1 cellular context compared by ENCODE assay signal in the genomic region with DNA sequence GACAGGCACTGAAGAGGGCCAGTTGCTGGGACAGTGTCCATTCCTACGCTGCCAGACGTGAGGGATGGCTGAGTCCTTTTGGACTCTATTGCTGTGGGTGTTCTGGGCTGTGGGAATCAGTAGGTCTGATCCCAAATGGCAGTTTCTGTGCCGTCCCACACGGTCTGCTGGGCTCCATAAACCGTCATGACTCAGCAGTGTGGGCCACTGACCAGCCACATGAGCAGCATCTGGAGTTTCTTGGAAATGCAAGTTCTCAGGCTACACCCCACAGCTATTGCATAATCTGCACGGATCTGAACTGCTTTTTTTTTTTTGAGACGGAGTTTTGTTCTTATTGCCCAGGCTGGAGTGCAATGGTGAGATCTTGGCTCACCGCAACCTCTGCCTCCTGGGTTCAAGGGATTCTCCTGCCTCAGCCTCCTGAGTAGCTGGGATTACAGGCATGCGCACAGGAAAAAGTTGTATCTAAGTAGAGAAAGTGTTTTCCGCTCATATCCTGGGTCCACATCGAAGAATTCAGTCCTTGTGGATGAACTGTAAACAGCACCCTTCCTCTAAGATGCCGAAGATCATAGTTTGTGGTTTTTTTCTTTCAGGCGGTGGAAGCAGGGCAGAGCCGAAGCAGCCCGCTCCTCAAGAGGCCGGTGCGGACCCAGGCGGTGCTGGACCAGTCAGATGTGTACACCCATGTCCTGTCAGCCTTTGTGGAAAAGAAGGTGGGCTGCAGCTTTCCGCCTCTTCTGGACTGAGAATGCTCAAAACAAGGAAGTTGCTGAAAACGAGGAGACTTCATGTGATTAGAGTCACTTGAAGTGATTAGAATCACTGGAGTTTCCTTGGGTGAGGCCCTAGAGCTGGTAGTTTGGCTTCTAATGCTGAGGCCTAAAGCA.
TF ChIP-seq lines count a peak whose summit lies in the region.

No MANE protein-coding gene starts in this region.

TF ChIP-seq in K562, 482 proteins besides CTCF, POLR2A, EP300 and RAD21 (continued from another document and continues in another):
- TF ChIP-seq, protein P1, sequence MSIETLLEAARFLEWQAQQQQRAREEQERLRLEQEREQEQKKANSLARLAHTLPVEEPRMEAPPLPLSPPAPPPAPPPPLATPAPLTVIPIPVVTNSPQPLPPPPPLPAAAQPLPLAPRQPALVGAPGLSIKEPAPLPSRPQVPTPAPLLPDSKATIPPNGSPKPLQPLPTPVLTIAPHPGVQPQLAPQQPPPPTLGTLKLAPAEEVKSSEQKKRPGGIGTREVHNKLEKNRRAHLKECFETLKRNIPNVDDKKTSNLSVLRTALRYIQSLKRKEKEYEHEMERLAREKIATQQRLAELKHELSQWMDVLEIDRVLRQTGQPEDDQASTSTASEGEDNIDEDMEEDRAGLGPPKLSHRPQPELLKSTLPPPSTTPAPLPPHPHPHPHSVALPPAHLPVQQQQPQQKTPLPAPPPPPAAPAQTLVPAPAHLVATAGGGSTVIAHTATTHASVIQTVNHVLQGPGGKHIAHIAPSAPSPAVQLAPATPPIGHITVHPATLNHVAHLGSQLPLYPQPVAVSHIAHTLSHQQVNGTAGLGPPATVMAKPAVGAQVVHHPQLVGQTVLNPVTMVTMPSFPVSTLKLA (conservative IDR thresholded peaks at IDR 0.05): peak; percentile 65 to 82
- TF ChIP-seq CBFA2T2 (conservative IDR thresholded peaks at IDR 0.05) (no peak; the same call in 1 of the 2 replicates), MECOM (CRISPR knock-in tag; IDR thresholded peaks at IDR 0.05) (no peak), EHMT2 (IDR thresholded peaks at IDR 0.05) (peak; percentile 86), BCOR (IDR thresholded peaks at IDR 0.05) (peak; percentile 73), ZNF77 (CRISPR knock-in tag; IDR thresholded peaks at IDR 0.05) (no peak), ZNF507 (tag; conservative IDR thresholded peaks at IDR 0.05) (no peak), ZNF436 (CRISPR knock-in tag; IDR thresholded peaks at IDR 0.05) (no peak), SETDB1 (IDR thresholded peaks at IDR 0.05; ENCODE audit: low read length) (no peak), KDM2B (CRISPR knock-in tag; IDR thresholded peaks at IDR 0.05) (0 out of 2 replicates have a peak, but pooled peaks have one; percentile 40), SAFB (IDR thresholded peaks at IDR 0.05; ENCODE audit: borderline replicate concordance, low read depth, low read length) (no peak), U2AF2 (optimal IDR thresholded peaks at IDR 0.05; ENCODE audit: low read depth, low read length) (no peak), GTF2E2 (tag; IDR thresholded peaks at IDR 0.05) (no peak), KLF16 (IDR thresholded peaks at IDR 0.05) (peak; percentile 43), RBFOX2 (IDR thresholded peaks at IDR 0.05; ENCODE audit: low read depth, low read length) (no peak), ELF1 (tag; IDR thresholded peaks at IDR 0.05) (peak; percentile 66), RAD51 (IDR thresholded peaks at IDR 0.05; ENCODE audit: borderline replicate concordance, low read depth) (peak; percentile 21; the same call in 1 of the 2 replicates), KLF13 (tag; IDR thresholded peaks at IDR 0.05; ENCODE audit: borderline replicate concordance, low read depth) (no peak), ZNF717 (CRISPR knock-in tag; IDR thresholded peaks at IDR 0.05) (no peak), TRIM28 (IDR thresholded peaks at IDR 0.05) (no peak; the same call in 1 of the 2 replicates), SMC3 (conservative IDR thresholded peaks at IDR 0.05; ENCODE audit: insufficient read depth, low read depth, low read length) (no peak), ZFP1 (CRISPR knock-in tag; IDR thresholded peaks at IDR 0.05) (no peak), NR4A1 (CRISPR knock-in tag; IDR thresholded peaks at IDR 0.05) (no peak), NR4A1 (tag; IDR thresholded peaks at IDR 0.05) (peak; percentile 75; the same call in 1 of the 2 replicates), ARID2 (IDR thresholded peaks at IDR 0.05) (0 out of 2 replicates have a peak, but pooled peaks have one; percentile 6), RBM25 (IDR thresholded peaks at IDR 0.05; ENCODE audit: low read depth, low read length, severe bottlenecking) (no peak)
- TF ChIP-seq, protein P2, sequence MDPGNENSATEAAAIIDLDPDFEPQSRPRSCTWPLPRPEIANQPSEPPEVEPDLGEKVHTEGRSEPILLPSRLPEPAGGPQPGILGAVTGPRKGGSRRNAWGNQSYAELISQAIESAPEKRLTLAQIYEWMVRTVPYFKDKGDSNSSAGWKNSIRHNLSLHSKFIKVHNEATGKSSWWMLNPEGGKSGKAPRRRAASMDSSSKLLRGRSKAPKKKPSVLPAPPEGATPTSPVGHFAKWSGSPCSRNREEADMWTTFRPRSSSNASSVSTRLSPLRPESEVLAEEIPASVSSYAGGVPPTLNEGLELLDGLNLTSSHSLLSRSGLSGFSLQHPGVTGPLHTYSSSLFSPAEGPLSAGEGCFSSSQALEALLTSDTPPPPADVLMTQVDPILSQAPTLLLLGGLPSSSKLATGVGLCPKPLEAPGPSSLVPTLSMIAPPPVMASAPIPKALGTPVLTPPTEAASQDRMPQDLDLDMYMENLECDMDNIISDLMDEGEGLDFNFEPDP (CRISPR knock-in tag; IDR thresholded peaks at IDR 0.05): no peak
- TF ChIP-seq, protein P3, sequence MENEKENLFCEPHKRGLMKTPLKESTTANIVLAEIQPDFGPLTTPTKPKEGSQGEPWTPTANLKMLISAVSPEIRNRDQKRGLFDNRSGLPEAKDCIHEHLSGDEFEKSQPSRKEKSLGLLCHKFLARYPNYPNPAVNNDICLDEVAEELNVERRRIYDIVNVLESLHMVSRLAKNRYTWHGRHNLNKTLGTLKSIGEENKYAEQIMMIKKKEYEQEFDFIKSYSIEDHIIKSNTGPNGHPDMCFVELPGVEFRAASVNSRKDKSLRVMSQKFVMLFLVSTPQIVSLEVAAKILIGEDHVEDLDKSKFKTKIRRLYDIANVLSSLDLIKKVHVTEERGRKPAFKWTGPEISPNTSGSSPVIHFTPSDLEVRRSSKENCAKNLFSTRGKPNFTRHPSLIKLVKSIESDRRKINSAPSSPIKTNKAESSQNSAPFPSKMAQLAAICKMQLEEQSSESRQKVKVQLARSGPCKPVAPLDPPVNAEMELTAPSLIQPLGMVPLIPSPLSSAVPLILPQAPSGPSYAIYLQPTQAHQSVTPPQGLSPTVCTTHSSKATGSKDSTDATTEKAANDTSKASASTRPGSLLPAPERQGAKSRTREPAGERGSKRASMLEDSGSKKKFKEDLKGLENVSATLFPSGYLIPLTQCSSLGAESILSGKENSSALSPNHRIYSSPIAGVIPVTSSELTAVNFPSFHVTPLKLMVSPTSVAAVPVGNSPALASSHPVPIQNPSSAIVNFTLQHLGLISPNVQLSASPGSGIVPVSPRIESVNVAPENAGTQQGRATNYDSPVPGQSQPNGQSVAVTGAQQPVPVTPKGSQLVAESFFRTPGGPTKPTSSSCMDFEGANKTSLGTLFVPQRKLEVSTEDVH (IDR thresholded peaks at IDR 0.05; ENCODE audit: low read depth, partially characterized antibody): peak; percentile 30
- TF ChIP-seq, protein P4, sequence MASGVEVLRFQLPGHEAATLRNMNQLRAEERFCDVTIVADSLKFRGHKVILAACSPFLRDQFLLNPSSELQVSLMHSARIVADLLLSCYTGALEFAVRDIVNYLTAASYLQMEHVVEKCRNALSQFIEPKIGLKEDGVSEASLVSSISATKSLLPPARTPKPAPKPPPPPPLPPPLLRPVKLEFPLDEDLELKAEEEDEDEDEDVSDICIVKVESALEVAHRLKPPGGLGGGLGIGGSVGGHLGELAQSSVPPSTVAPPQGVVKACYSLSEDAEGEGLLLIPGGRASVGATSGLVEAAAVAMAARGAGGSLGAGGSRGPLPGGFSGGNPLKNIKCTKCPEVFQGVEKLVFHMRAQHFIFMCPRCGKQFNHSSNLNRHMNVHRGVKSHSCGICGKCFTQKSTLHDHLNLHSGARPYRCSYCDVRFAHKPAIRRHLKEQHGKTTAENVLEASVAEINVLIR (CRISPR knock-in tag; IDR thresholded peaks at IDR 0.05): no peak
- TF ChIP-seq, protein P5, sequence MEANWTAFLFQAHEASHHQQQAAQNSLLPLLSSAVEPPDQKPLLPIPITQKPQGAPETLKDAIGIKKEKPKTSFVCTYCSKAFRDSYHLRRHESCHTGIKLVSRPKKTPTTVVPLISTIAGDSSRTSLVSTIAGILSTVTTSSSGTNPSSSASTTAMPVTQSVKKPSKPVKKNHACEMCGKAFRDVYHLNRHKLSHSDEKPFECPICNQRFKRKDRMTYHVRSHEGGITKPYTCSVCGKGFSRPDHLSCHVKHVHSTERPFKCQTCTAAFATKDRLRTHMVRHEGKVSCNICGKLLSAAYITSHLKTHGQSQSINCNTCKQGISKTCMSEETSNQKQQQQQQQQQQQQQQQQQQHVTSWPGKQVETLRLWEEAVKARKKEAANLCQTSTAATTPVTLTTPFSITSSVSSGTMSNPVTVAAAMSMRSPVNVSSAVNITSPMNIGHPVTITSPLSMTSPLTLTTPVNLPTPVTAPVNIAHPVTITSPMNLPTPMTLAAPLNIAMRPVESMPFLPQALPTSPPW (CRISPR knock-in tag; IDR thresholded peaks at IDR 0.05): no peak
- TF ChIP-seq, protein P6, sequence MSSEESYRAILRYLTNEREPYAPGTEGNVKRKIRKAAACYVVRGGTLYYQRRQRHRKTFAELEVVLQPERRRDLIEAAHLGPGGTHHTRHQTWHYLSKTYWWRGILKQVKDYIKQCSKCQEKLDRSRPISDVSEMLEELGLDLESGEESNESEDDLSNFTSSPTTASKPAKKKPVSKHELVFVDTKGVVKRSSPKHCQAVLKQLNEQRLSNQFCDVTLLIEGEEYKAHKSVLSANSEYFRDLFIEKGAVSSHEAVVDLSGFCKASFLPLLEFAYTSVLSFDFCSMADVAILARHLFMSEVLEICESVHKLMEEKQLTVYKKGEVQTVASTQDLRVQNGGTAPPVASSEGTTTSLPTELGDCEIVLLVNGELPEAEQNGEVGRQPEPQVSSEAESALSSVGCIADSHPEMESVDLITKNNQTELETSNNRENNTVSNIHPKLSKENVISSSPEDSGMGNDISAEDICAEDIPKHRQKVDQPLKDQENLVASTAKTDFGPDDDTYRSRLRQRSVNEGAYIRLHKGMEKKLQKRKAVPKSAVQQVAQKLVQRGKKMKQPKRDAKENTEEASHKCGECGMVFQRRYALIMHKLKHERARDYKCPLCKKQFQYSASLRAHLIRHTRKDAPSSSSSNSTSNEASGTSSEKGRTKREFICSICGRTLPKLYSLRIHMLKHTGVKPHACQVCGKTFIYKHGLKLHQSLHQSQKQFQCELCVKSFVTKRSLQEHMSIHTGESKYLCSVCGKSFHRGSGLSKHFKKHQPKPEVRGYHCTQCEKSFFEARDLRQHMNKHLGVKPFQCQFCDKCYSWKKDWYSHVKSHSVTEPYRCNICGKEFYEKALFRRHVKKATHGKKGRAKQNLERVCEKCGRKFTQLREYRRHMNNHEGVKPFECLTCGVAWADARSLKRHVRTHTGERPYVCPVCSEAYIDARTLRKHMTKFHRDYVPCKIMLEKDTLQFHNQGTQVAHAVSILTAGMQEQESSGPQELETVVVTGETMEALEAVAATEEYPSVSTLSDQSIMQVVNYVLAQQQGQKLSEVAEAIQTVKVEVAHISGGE (CRISPR knock-in tag; IDR thresholded peaks at IDR 0.05): 0 out of 6 replicates have a peak, but pooled peaks of 1 of the 3 experiments have one; percentile 53
- TF ChIP-seq, protein P7, sequence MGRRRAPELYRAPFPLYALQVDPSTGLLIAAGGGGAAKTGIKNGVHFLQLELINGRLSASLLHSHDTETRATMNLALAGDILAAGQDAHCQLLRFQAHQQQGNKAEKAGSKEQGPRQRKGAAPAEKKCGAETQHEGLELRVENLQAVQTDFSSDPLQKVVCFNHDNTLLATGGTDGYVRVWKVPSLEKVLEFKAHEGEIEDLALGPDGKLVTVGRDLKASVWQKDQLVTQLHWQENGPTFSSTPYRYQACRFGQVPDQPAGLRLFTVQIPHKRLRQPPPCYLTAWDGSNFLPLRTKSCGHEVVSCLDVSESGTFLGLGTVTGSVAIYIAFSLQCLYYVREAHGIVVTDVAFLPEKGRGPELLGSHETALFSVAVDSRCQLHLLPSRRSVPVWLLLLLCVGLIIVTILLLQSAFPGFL (CRISPR knock-in tag; IDR thresholded peaks at IDR 0.05): peak; percentile 86; the same call in 1 of the 2 replicates
- TF ChIP-seq, protein P8, sequence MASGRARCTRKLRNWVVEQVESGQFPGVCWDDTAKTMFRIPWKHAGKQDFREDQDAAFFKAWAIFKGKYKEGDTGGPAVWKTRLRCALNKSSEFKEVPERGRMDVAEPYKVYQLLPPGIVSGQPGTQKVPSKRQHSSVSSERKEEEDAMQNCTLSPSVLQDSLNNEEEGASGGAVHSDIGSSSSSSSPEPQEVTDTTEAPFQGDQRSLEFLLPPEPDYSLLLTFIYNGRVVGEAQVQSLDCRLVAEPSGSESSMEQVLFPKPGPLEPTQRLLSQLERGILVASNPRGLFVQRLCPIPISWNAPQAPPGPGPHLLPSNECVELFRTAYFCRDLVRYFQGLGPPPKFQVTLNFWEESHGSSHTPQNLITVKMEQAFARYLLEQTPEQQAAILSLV (tag; IDR thresholded peaks at IDR 0.05): peak; percentile 98
- TF ChIP-seq, protein P9, sequence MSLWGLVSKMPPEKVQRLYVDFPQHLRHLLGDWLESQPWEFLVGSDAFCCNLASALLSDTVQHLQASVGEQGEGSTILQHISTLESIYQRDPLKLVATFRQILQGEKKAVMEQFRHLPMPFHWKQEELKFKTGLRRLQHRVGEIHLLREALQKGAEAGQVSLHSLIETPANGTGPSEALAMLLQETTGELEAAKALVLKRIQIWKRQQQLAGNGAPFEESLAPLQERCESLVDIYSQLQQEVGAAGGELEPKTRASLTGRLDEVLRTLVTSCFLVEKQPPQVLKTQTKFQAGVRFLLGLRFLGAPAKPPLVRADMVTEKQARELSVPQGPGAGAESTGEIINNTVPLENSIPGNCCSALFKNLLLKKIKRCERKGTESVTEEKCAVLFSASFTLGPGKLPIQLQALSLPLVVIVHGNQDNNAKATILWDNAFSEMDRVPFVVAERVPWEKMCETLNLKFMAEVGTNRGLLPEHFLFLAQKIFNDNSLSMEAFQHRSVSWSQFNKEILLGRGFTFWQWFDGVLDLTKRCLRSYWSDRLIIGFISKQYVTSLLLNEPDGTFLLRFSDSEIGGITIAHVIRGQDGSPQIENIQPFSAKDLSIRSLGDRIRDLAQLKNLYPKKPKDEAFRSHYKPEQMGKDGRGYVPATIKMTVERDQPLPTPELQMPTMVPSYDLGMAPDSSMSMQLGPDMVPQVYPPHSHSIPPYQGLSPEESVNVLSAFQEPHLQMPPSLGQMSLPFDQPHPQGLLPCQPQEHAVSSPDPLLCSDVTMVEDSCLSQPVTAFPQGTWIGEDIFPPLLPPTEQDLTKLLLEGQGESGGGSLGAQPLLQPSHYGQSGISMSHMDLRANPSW (CRISPR knock-in tag; IDR thresholded peaks at IDR 0.05): no peak; the same call in 1 of the 2 replicates
- TF ChIP-seq, protein P10, sequence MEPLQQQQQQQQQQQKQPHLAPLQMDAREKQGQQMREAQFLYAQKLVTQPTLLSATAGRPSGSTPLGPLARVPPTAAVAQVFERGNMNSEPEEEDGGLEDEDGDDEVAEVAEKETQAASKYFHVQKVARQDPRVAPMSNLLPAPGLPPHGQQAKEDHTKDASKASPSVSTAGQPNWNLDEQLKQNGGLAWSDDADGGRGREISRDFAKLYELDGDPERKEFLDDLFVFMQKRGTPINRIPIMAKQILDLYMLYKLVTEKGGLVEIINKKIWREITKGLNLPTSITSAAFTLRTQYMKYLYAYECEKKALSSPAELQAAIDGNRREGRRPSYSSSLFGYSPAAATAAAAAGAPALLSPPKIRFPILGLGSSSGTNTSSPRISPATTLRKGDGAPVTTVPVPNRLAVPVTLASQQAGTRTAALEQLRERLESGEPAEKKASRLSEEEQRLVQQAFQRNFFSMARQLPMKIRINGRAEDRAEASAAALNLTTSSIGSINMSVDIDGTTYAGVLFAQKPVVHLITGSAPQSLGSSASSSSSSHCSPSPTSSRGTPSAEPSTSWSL (CRISPR knock-in tag; IDR thresholded peaks at IDR 0.05; ENCODE audit: borderline replicate concordance): no peak
